In the genomic region with DNA sequence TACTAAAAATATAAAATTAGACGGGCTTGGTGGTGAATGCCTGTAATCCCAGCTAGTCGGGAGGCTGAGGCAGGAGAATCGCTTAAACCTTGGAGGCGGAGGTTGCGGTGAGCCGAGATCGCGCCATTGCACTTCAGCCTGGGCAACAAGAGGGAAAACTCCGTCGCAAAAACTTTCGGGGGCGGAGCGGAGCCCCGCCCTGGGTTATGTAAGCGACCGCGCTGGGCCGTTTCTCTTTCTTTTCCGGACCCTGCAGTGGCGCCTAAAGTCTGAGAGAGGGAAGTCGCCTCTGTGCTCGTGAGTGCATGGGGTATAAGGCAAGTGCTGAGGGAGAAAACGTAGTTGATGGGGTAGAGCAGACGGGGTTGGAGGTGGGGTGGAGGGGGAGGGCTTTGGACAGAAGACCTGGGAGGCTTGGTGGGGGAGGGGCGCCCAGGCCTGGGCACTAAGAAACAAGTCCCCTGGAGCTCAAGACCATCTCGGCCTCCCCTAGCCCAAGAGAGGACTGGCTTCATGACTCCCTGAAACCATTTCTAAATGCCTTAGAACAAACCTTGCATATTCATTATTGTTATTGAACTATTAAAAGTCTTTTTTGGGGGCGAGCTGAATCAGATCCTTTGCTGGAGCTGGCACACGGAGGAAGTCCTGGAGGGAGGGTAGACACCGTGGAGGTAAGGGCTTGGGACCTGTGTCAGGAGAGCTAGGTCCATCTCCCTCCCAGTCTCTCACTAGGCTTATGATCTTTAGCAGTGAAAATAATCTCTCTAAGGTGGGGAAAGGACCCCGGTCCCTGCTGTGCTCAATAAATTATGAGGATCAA, we compare ENCODE assay signal across 8 cellular contexts. TPM values are rescaled to one million over a fixed set of nuclear protein-coding genes. Genes with fewer than 3 reads are reported as not detected.
DNase-seq lines count a peak whose midpoint lies in the region; ATAC-seq and TF ChIP-seq lines count a peak whose summit lies in the region.

No MANE protein-coding gene starts in this region.

- ATAC-seq in naive B cell (ENCODE audit: low read depth in 2 of 2) (peak; percentile 76), HG02571 (IDR thresholded peaks at IDR 0.05; ENCODE audit: unreplicated experiment) (no peak)
- peak; percentile 24 for ATAC-seq in stimulated activated naive CD8-positive, alpha-beta T cell treated with anti-CD3 and anti-CD28 coated beads, Interleukin-15, Interleukin-2, amounts not matched to agents 100 U/mL and 50 U/mL, for 24 hours

- H3K36me3 ChIP-seq in ACC112 (ENCODE audit: insufficient read depth, low read length) (no peaks in the 10 kb centered on the region), esophagus (ENCODE audit: control insufficient read depth in 2 of 2, insufficient read depth in 2 of 2, low read length in 1 of 2) (no peaks in the 10 kb centered on the region)

- H3K27me3 Mint-ChIP-seq in naive B cell, result no peaks in the 10 kb centered on the region

- H3K36me3 Mint-ChIP-seq in naive B cell, result no peaks in the 10 kb centered on the region

- peak overlapping the region; percentile 65 to 99 (median 97) for H3K27ac Mint-ChIP-seq in naive B cell

- H3K27me3 ChIP-seq in ACC112 (ENCODE audit: insufficient read depth, low read length), result no peaks in the 10 kb centered on the region
- no peaks in the 10 kb centered on the region for H3K27me3 ChIP-seq in esophagus (ENCODE audit: control insufficient read depth in 1 of 2, insufficient read depth in 2 of 2, low read length in 2 of 2)

- no peak for TF ChIP-seq CTCF in GM20000 (IDR thresholded peaks at IDR 0.05; ENCODE audit: extremely low read depth, missing control alignments)

- no peaks in the 10 kb centered on the region for H3K9me3 ChIP-seq in esophagus (ENCODE audit: control insufficient read depth in 2 of 2, insufficient read depth in 1 of 2, low read depth in 1 of 2, low read length in 1 of 2)

- H3K27ac ChIP-seq in ACC112 (ENCODE audit: low read depth, low read length), result peak overlapping the region; percentile 70
- H3K27ac ChIP-seq in esophagus (ENCODE audit: low read depth in 2 of 2, low read length in 1 of 2), result peak overlapping the region; percentile 93 to 94

- peak; percentile 78 for DNase-seq in GM20000 (ENCODE audit: low spot score)
- DNase-seq in NOMO-1 treated with dmso at 0.1 percent for 144 hours (lab: John Stamatoyannopoulos, UW; ENCODE audit: unreplicated experiment), result peak; percentile 82
- DNase-seq in activated T-cell treated with anti-CD3 and anti-CD28 coated beads for 4 hours, result peak; percentile 66
- DNase-seq in naive B cell, result peak; percentile 69
- DNase-seq in stimulated activated naive CD8-positive, alpha-beta T cell treated with anti-CD3 and anti-CD28 coated beads, Interleukin-15, Interleukin-2, amounts not matched to agents 100 U/mL and 50 U/mL, for 24 hours, result peak; percentile 79

- 1 to 3% methylated on average over 30 of the region's 30 CpGs for WGBS in esophagus, 2 donors

- H3K9me3 Mint-ChIP-seq in naive B cell, result no peaks in the 10 kb centered on the region

- H2AFZ ChIP-seq in ACC112 (ENCODE audit: low read length, unreplicated experiment), result peak overlapping the region; percentile 81

- peak overlapping the region; percentile 84 for H3K4me3 ChIP-seq in ACC112 (ENCODE audit: low read depth, low read length)
- peak overlapping the region; percentile 67 to 75 for H3K4me3 ChIP-seq in esophagus (ENCODE audit: low read depth in 1 of 2, low read length in 2 of 2)

- H3K4me1 Mint-ChIP-seq in naive B cell, result peaks cover 57 to 70% (median 57%) of the 10 kb centered on the region in 3 donors

- peak overlapping the region; percentile 79 to 99 (median 89) for H3K4me3 Mint-ChIP-seq in naive B cell

- peaks cover 46% of the 10 kb centered on the region for H3K79me2 ChIP-seq in ACC112 (ENCODE audit: control insufficient read depth, insufficient read depth, low read length, unreplicated experiment)

- H3K4me1 ChIP-seq in ACC112 (ENCODE audit: control insufficient read depth, insufficient read depth, low read length, unreplicated experiment) (peaks cover 29% of the 10 kb centered on the region), esophagus (ENCODE audit: control insufficient read depth in 2 of 2, insufficient read depth in 2 of 2, low read length in 1 of 2) (peaks cover 0 to 8% of the 10 kb centered on the region in 2 donors)

RNA-seq across cellular contexts. Expression of gene MICA, which starts 2.7 kb away (rescaled TPM):
- polyA plus RNA-seq in esophagus, result 1 to 10 TPM; 8.8 to 9.9 TPM
- 1 to 10 TPM; 3.6 to 6.3 (median 4.4) TPM for polyA plus RNA-seq in naive B cell (ENCODE audit: low read depth in 6 of 6)

RNA-seq across cellular contexts. Expression of gene HLA-B, which starts 43.7 kb away (rescaled TPM):
- polyA plus RNA-seq in esophagus (100 to 1,000 TPM; 168 to 351 TPM), naive B cell (ENCODE audit: low read depth in 6 of 6) (1,000 to 10,000 TPM; 3,795 to 6,657 (median 6,196) TPM)

Comparison
In these comparisons a context has a peak if more than half of its experiments do, and no peak if none do; other contexts are left out.
1. RNA of gene HLA-B, which starts 43.7 kb away (polyA plus RNA-seq): 3,795 to 6,657 TPM in naive B cell; 168 to 351 TPM in esophagus; every median in the first group is over 10 times any median in the second.
2. Peak in every context shown above with its lines, with median percentiles within 50 percentile points of each other: DNase-seq.